In the genomic region with DNA sequence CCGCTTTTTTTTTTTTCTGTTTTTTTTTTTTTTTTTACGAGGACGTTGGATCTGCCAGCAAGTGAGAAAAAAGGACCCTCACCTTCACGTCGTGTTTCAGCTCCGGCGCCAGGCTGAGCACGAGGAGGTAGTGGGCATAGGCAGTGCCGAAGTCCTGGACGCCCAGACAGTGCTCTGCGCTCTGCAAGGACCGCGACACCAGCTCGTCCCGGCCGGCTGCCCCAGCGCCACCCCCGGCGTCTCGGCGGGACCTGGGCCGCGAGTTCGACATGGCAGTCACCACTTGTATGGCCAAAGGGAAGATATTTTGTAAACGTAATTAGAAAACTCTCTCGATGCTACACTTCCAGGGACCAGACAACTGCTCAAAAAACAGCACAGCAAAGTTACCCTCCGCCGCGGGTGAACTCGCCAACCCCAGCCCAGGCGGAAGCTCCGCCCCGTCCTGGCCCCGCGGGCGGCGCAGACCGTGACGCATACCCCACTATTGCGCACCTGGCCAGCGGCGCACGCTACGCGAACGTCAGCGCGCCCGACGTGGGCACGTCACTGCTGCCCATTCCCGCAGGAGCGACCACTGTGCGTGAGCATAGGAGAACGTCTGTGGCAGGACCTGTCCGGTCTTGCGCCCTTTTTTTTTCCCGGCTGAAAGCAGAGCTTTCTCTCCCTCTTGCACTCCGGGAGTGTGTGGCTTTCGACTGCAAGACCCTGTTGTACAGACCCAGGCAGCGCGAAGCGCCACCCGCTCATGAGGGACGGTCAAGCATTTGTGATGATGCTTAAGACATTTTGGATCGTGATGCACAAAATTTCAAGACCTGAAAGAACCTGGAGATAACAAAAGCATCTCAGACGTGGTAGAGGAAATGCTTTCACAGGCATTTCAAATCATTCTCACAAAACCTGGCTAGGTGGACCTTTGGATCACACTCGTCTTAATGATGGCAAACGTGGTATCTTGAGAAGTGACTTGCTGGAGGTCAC, we compare ENCODE assay signal across 8 cellular contexts. TPM values are rescaled to one million over a fixed set of nuclear protein-coding genes. Genes with fewer than 3 reads are reported as not detected.
DNase-seq lines count a peak whose midpoint lies in the region; ATAC-seq lines count a peak whose summit lies in the region.

A gene (minus strand): TSS at position 447 of the 984 bp plus-strand sequence. CDS start 176 bp downstream, at position 271.

- H3K4me3 ChIP-seq in muscle layer of colon (ENCODE audit: low read depth in 1 of 2, low read length in 2 of 2), result peak within 1 kb of the TSS; percentile 85

- H3K4me1 Mint-ChIP-seq in activated T-cell treated with anti-CD3 and anti-CD28 coated beads, Interleukin-2, amount 50 U/mL, for 4 hours (ENCODE audit: low read depth), result peaks cover 28% of the 10 kb centered on the region

- H3K27ac ChIP-seq in muscle layer of colon (ENCODE audit: low read depth, low read length), result peak within 1 kb of the TSS; percentile 84

- ATAC-seq in GM21526 (IDR thresholded peaks at IDR 0.05; ENCODE audit: low FRiP score, unreplicated experiment) (peak; percentile 99), esophagus mucosa (peak; percentile 100)
- ATAC-seq in activated T-cell treated with anti-CD3 and anti-CD28 coated beads, Interleukin-2, amount 50 U/mL, for 4 hours, result peak; percentile 100

- H3K4me1 ChIP-seq in muscle layer of colon (ENCODE audit: insufficient read depth, low read length), result peaks cover 5% of the 10 kb centered on the region

- no peaks in the 10 kb centered on the region for H3K27me3 ChIP-seq in muscle layer of colon (ENCODE audit: control insufficient read depth in 1 of 2, insufficient read depth in 2 of 2, low read length in 2 of 2)

- peak within 1 kb of the TSS; percentile 91 for H3K9ac ChIP-seq in muscle layer of colon (ENCODE audit: low read length)

- H3K27me3 Mint-ChIP-seq in activated T-cell treated with anti-CD3 and anti-CD28 coated beads, Interleukin-2, amount 50 U/mL, for 4 hours (ENCODE audit: low read depth), result peaks cover 6% of the 10 kb centered on the region

- DNase-seq in DMS153 treated with DMSO at 0.1 percent for 48 hours (lab: John Stamatoyannopoulos, UW; ENCODE audit: unreplicated experiment) (peak; percentile 78), HuH-7 (ENCODE audit: low spot score) (peak; percentile 91), OCI-M2 (lab: John Stamatoyannopoulos, UW; ENCODE audit: unreplicated experiment) (peak; percentile 53)
- peak; percentile 83 for DNase-seq in activated T-cell treated with anti-CD3 and anti-CD28 coated beads, Interleukin-2, amount 50 U/mL, for 4 hours
- DNase-seq in stimulated activated CD8-positive, alpha-beta memory T cell treated with anti-CD3 and anti-CD28 coated beads, Interleukin-7, amount 100 ng/mL, for 1 hour (ENCODE audit: low read depth in 2 of 2), result peak; percentile 74 to 76

- H3K4me3 Mint-ChIP-seq in activated T-cell treated with anti-CD3 and anti-CD28 coated beads, Interleukin-2, amount 50 U/mL, for 4 hours, result peak within 1 kb of the TSS; percentile 93

- H3K36me3 Mint-ChIP-seq in activated T-cell treated with anti-CD3 and anti-CD28 coated beads, Interleukin-2, amount 50 U/mL, for 4 hours (ENCODE audit: insufficient read depth), result peaks cover 2% of the 10 kb centered on the region

- H3K9me3 ChIP-seq in muscle layer of colon (ENCODE audit: low read length), result no peaks in the 10 kb centered on the region

- no peaks in the 10 kb centered on the region for H3K9me3 Mint-ChIP-seq in activated T-cell treated with anti-CD3 and anti-CD28 coated beads, Interleukin-2, amount 50 U/mL, for 4 hours

- H3K36me3 ChIP-seq in muscle layer of colon (ENCODE audit: insufficient read depth, low read length), result peaks cover 3% of the 10 kb centered on the region

RNA-seq across cellular contexts. Expression of the gene that starts here (rescaled TPM):
- total RNA-seq in activated T-cell treated with anti-CD3 and anti-CD28 coated beads, Interleukin-2, amount 50 U/mL, for 4 hours, result 1 to 10 TPM; 4.7 to 5.0 (median 5.0) TPM
- total RNA-seq in esophagus mucosa, result 4.1 TPM

Comparison
In these comparisons a context has a peak if more than half of its experiments do, and no peak if none do; other contexts are left out.
1. Peak in every context shown above with its lines: DNase-seq, ATAC-seq, H3K4me3 ChIP-seq and H3K27ac ChIP-seq.